In the genomic region with DNA sequence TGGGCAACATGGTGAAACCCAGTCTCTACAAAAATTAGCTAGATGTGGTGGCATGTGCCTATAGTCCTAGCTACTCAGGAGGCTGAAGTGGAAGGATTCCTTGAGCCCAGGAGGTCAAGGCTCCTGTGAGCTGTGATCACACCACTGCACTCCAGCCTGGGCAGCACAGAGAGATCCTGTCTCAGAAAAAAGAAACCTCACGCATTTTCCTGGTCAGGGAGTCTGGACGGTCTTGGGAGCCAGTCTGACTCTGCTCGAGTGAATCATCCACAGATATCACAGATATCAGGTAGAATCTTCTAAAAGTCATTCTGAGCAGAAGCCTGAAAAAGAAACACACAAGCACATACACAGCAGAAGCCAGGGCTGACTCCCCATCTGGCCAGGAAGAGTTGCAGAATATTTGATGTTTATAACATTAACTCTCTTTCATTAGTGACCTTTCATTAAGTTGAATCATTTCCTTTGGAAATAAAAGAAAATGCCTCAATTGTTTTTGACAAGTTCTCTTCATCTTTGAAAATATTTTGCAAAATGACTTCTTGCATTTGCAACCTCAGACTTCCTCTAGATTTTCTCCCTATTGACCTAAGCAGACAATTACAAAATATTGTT, we compare ENCODE assay signal across 26 cellular contexts.
"Had no signal": no experiment of that assay in that cellular context is flagged by ENCODE, and none has a peak within 500 bp of the region (broad histone marks: within the 10 kb centered on the region; RNA-seq: fewer than 3 reads in every experiment).

No MANE protein-coding gene starts in this region.

- H3K4me1 Mint-ChIP-seq: activated naive CD8-positive, alpha-beta T cell treated with anti-CD3 and anti-CD28 coated beads, Interleukin-2, amount 10 ng/mL, durations not matched to agents 7 days and 5 days; WTC11 had no signal

- H3K27ac ChIP-seq: ascending aorta, body of pancreas, KMS-11, SK-N-MC had no signal

- H3K4me3 Mint-ChIP-seq: activated CD8-positive, alpha-beta T cell treated with anti-CD3 and anti-CD28 coated beads, Interleukin-2, amount 10 ng/mL, durations not matched to agents 7 days and 5 days; activated naive CD8-positive, alpha-beta T cell treated with anti-CD3 and anti-CD28 coated beads, Interleukin-2, amount 10 ng/mL, durations not matched to agents 7 days and 5 days; WTC11 had no signal

- H3K36me3 ChIP-seq: ascending aorta had no signal

- H3K4me2 ChIP-seq: KMS-11 had no signal

- ATAC-seq: activated CD8-positive, alpha-beta T cell treated with anti-CD3 and anti-CD28 coated beads, Interleukin-2, amount 10 ng/mL, durations not matched to agents 7 days and 5 days; body of pancreas; Panc1; WTC11 had no signal

- H3K36me3 Mint-ChIP-seq: activated naive CD8-positive, alpha-beta T cell treated with anti-CD3 and anti-CD28 coated beads, Interleukin-2, amount 10 ng/mL, durations not matched to agents 7 days and 5 days had no signal

- H3K27me3 ChIP-seq: ascending aorta, body of pancreas had no signal

- FAIRE-seq: bronchial epithelial cell had no signal

- H3K4me3 ChIP-seq: ascending aorta, body of pancreas, SK-N-MC had no signal

- DNase-seq: activated CD4-positive, alpha-beta T cell treated with anti-CD3 and anti-CD28 coated beads for 48 hours; activated CD4-positive, alpha-beta T cell treated with anti-CD3 and anti-CD28 coated beads, Interleukin-2, amount 50 U/mL, for 4 hours; activated CD4-positive, CD25-positive, alpha-beta regulatory T cell treated with anti-CD3 and anti-CD28 coated beads, Interleukin-2, amount 50 U/mL, for 72 hours; activated CD8-positive, alpha-beta memory T cell treated with anti-CD3 and anti-CD28 coated beads, Interleukin-2, amount 50 U/mL, for 48 hours; activated CD8-positive, alpha-beta T cell treated with anti-CD3 and anti-CD28 coated beads, Interleukin-2, amount 10 ng/mL, durations not matched to agents 7 days and 5 days; activated naive CD4-positive, alpha-beta T cell treated with anti-CD3 and anti-CD28 coated beads, Interleukin-2, amount 50 U/mL, for 16 hours; activated naive CD8-positive, alpha-beta T cell treated with anti-CD3 and anti-CD28 coated beads, Interleukin-2, amount 10 ng/mL, durations not matched to agents 7 days and 5 days; activated T-cell treated with anti-CD3 and anti-CD28 coated beads, Interleukin-2, amount 50 U/mL, for 1 hour; amniotic stem cell; body of pancreas; central memory CD4-positive, alpha-beta T cell; NCI-H1092; NCI-H1417; NCI-H1930; NCI-H345; NCI-H510A; NCI-H526 treated with DMSO at 0.1 percent for 48 hours; NCI-H82; SHP77 treated with DMSO at 0.1 percent for 48 hours; SW 1271 had no signal

- H3K4me1 ChIP-seq: ascending aorta, body of pancreas had no signal

- H3K27ac Mint-ChIP-seq: activated CD8-positive, alpha-beta T cell treated with anti-CD3 and anti-CD28 coated beads, Interleukin-2, amount 10 ng/mL, durations not matched to agents 7 days and 5 days; activated naive CD8-positive, alpha-beta T cell treated with anti-CD3 and anti-CD28 coated beads, Interleukin-2, amount 10 ng/mL, durations not matched to agents 7 days and 5 days; WTC11 had no signal

- H3K9me3 Mint-ChIP-seq: activated naive CD8-positive, alpha-beta T cell treated with anti-CD3 and anti-CD28 coated beads, Interleukin-2, amount 10 ng/mL, durations not matched to agents 7 days and 5 days had no signal
